ENCODE assay signal across 22 cellular contexts in genomic region chr12:21614510-21614909, GRCh38. TPM values are rescaled to one million over a fixed set of nuclear protein-coding genes. Genes with fewer than 3 reads are reported as not detected.
DNase-seq lines count a peak whose midpoint lies in the region; ATAC-seq, FAIRE-seq and TF ChIP-seq lines count a peak whose summit lies in the region.
"Had no signal": no experiment of that assay in that cellular context is flagged by ENCODE, and none has a peak within 500 bp of the region (broad histone marks: within the 10 kb centered on the region; RNA-seq: fewer than 3 reads in every experiment).

No MANE protein-coding gene starts in this region.

- no peak overlapping the region for H3K9ac ChIP-seq in HepG2 (ENCODE audit: insufficient read depth, low read depth, low read length)

- H3K9me3 Mint-ChIP-seq in CD4-positive, alpha-beta memory T cell, result peaks cover 0 to 12% (median 3%) of the 10 kb centered on the region in 8 donors
- H3K9me3 Mint-ChIP-seq in activated T-helper 2 cell treated with anti-CD3 and anti-CD28 coated beads, Interferon-gamma antibody, Interleukin-2, Interleukin-4, amounts not matched to agents 10 μg/mL and 5 μg/mL and 100 μg/mL, durations not matched to agents 14 hours and 24 hours and 36 hours, result peaks cover 4% of the 10 kb centered on the region
- H3K9me3 Mint-ChIP-seq: nephron had no signal

- H3K4me2 ChIP-seq in HepG2 (ENCODE audit: low read depth, low read length), result no peak overlapping the region
- H3K4me2 ChIP-seq: smooth muscle cell had no signal

- H3K4me1 Mint-ChIP-seq in CD4-positive, alpha-beta memory T cell, result peaks cover 43 to 68% (median 55%) of the 10 kb centered on the region in 4 donors
- H3K4me1 Mint-ChIP-seq in activated T-helper 2 cell treated with anti-CD3 and anti-CD28 coated beads, Interferon-gamma antibody, Interleukin-2, Interleukin-4, amounts not matched to agents 10 μg/mL and 5 μg/mL and 100 μg/mL, durations not matched to agents 14 hours and 24 hours and 36 hours (ENCODE audit: low read depth), result peaks cover 41% of the 10 kb centered on the region
- H3K4me1 Mint-ChIP-seq: nephron had no signal

- peak overlapping the region in 1 of 2 donors; percentile 18 for H3K4me3 ChIP-seq in CD4-positive, alpha-beta memory T cell (ENCODE audit: low read length in 2 of 2)
- no peak overlapping the region for H3K4me3 ChIP-seq in HepG2 (replicated peaks in 1 of 3; ENCODE audit: insufficient read depth in 1 of 3, low read depth in 2 of 3, low read length in 3 of 3)
- no peak overlapping the region for H3K4me3 ChIP-seq in Peyer's patch
- H3K4me3 ChIP-seq: prostate gland, smooth muscle cell, thyroid gland had no signal

- TF ChIP-seq CTCF in HepG2 (CRISPR knock-in tag; IDR thresholded peaks at IDR 0.05) (no peak), Peyer's patch (IDR thresholded peaks at IDR 0.05) (no peak), GM10248 (IDR thresholded peaks at IDR 0.05; ENCODE audit: control extremely low read depth, extremely low read depth, low read depth, missing control alignments) (no peak)

- no peak for FAIRE-seq in HepG2 (lab: Jason Lieb, UNC)
- FAIRE-seq: colon, GM12892 had no signal

- no peaks in the 10 kb centered on the region for H3K9me3 ChIP-seq in CD4-positive, alpha-beta memory T cell (ENCODE audit: control insufficient read depth in 1 of 2, low read length in 2 of 2)
- H3K9me3 ChIP-seq in HepG2 (ENCODE audit: low read length) (no peaks in the 10 kb centered on the region), Peyer's patch (no peaks in the 10 kb centered on the region)
- H3K9me3 ChIP-seq: prostate gland, thyroid gland had no signal

- no peak overlapping the region for H2AFZ ChIP-seq in HepG2 (ENCODE audit: low read length)

- no peaks in the 10 kb centered on the region for H3K36me3 ChIP-seq in CD4-positive, alpha-beta memory T cell (ENCODE audit: insufficient read depth, low read length)
- no peaks in the 10 kb centered on the region for H3K36me3 ChIP-seq in HepG2 (replicated peaks in 1 of 2; ENCODE audit: control insufficient read depth in 1 of 2, insufficient read depth in 2 of 2, low read length in 2 of 2)
- no peaks in the 10 kb centered on the region for H3K36me3 ChIP-seq in Peyer's patch
- H3K36me3 ChIP-seq: prostate gland, thyroid gland had no signal

- peak overlapping the region; percentile 79 to 96 (median 89) for H3K27ac Mint-ChIP-seq in CD4-positive, alpha-beta memory T cell
- H3K27ac Mint-ChIP-seq in activated T-helper 2 cell treated with anti-CD3 and anti-CD28 coated beads, Interferon-gamma antibody, Interleukin-2, Interleukin-4, amounts not matched to agents 10 μg/mL and 5 μg/mL and 100 μg/mL, durations not matched to agents 14 hours and 24 hours and 36 hours, result peak overlapping the region; percentile 63
- H3K27ac Mint-ChIP-seq: nephron had no signal

- no peaks in the 10 kb centered on the region for H3K27me3 ChIP-seq in CD4-positive, alpha-beta memory T cell (ENCODE audit: insufficient read depth, low read length)
- no peaks in the 10 kb centered on the region for H3K27me3 ChIP-seq in HepG2 (ENCODE audit: control insufficient read depth in 1 of 2, insufficient read depth in 2 of 2, low read length in 2 of 2)
- no peaks in the 10 kb centered on the region for H3K27me3 ChIP-seq in Peyer's patch
- H3K27me3 ChIP-seq: thyroid gland had no signal

- TF ChIP-seq POLR2A in HepG2 (IDR thresholded peaks at IDR 0.05; ENCODE audit: insufficient read depth in 1 of 2, low read depth in 2 of 2, low read length in 2 of 2) (no peak), Peyer's patch (IDR thresholded peaks at IDR 0.05) (no peak)

- H3K27me3 Mint-ChIP-seq in CD4-positive, alpha-beta memory T cell, result no peaks in the 10 kb centered on the region
- no peaks in the 10 kb centered on the region for H3K27me3 Mint-ChIP-seq in activated T-helper 2 cell treated with anti-CD3 and anti-CD28 coated beads, Interferon-gamma antibody, Interleukin-2, Interleukin-4, amounts not matched to agents 10 μg/mL and 5 μg/mL and 100 μg/mL, durations not matched to agents 14 hours and 24 hours and 36 hours (ENCODE audit: low read depth)

- H3K79me2 ChIP-seq in HepG2 (ENCODE audit: insufficient read depth, low read length), result no peaks in the 10 kb centered on the region

- peaks cover 58% of the 10 kb centered on the region for H3K4me1 ChIP-seq in CD4-positive, alpha-beta memory T cell (ENCODE audit: insufficient read depth, low read length)
- H3K4me1 ChIP-seq in HepG2 (ENCODE audit: insufficient read depth, low read length) (no peaks in the 10 kb centered on the region), Peyer's patch (no peaks in the 10 kb centered on the region)
- H3K4me1 ChIP-seq: prostate gland, thyroid gland had no signal

- peaks cover 12 to 18% of the 10 kb centered on the region in 2 donors for H3K36me3 Mint-ChIP-seq in CD4-positive, alpha-beta memory T cell
- H3K36me3 Mint-ChIP-seq in activated T-helper 2 cell treated with anti-CD3 and anti-CD28 coated beads, Interferon-gamma antibody, Interleukin-2, Interleukin-4, amounts not matched to agents 10 μg/mL and 5 μg/mL and 100 μg/mL, durations not matched to agents 14 hours and 24 hours and 36 hours (ENCODE audit: low read depth), result no peaks in the 10 kb centered on the region

- peak overlapping the region; percentile 29 to 79 (median 72) for H3K4me3 Mint-ChIP-seq in CD4-positive, alpha-beta memory T cell
- H3K4me3 Mint-ChIP-seq in activated T-helper 2 cell treated with anti-CD3 and anti-CD28 coated beads, Interferon-gamma antibody, Interleukin-2, Interleukin-4, amounts not matched to agents 10 μg/mL and 5 μg/mL and 100 μg/mL, durations not matched to agents 14 hours and 24 hours and 36 hours (ENCODE audit: low read depth), result peak overlapping the region; percentile 42
- H3K4me3 Mint-ChIP-seq: nephron had no signal

- DNase-seq in AML-193 (lab: John Stamatoyannopoulos, UW), result peak; percentile 27 to 34
- DNase-seq in CD4-positive, alpha-beta memory T cell, result peak in 4 of 5 donors; percentile 28 to 49 (median 40)
- peak; percentile 38 for DNase-seq in OCI-M1 (lab: John Stamatoyannopoulos, UW)
- no peak for DNase-seq in activated T-helper 2 cell treated with anti-CD3 and anti-CD28 coated beads, Interferon-gamma antibody, Interleukin-2, Interleukin-4, amounts not matched to agents 10 μg/mL and 5 μg/mL and 100 μg/mL, durations not matched to agents 14 hours and 24 hours and 36 hours (ENCODE audit: low spot score)
- DNase-seq in HepG2 (ENCODE audit: low spot score), result no peak
- DNase-seq in Peyer's patch, result no peak
- no peak for DNase-seq in GM10248 (ENCODE audit: extremely low spot score)
- DNase-seq: DMS 273 treated with DMSO at 0.1 percent for 48 hours; GF-D8; hippocampal formation; NCI-H1092 treated with DMSO at 0.1 percent for 48 hours; stimulated activated CD4-positive, alpha-beta T cell treated with anti-CD3 and anti-CD28 coated beads, Interleukin-4, amount 100 ng/mL, for 4 hours; stimulated activated CD8-positive, alpha-beta memory T cell treated with anti-CD3 and anti-CD28 coated beads, Interleukin-4, amount 100 ng/mL, for 48 hours; thyroid gland had no signal

- POLR2A ChIA-PET in CD4-positive, alpha-beta memory T cell (lab: Charles Lee; ENCODE audit: partially characterized antibody), result interaction anchor here (1.2 to 2.1 kb wide), 5 partner anchors 19 to 65 kb away, joined by 3 to 21 read pairs (median 8); partner anchors contain the start of gene LDHB
- POLR2A ChIA-PET in HepG2 (lab: Yijun Ruan, JAX), result no interaction called here
- POLR2A ChIA-PET in GM10248 (lab: Yijun Ruan, JAX), result no interaction called here

- in situ Hi-C loops in HepG2 (cut with HindIII; ENCODE audit: extremely low pct_ligation_motif_present, low pct_unique_long_range_greater_than_20kb), result no loop called here

- BruUV-seq in HepG2 (replicated peaks; lab: Mats Ljungman, UMichigan), result no TSS peak

- TF ChIP-seq EP300 in HepG2 (IDR thresholded peaks at IDR 0.05; ENCODE audit: low read depth in 2 of 2, low read length in 2 of 2), result no peak
- no peak for TF ChIP-seq EP300 in HepG2 (CRISPR knock-in tag; IDR thresholded peaks at IDR 0.05; ENCODE audit: borderline replicate concordance)

- TF ChIP-seq RAD21 in HepG2 (CRISPR knock-in tag; IDR thresholded peaks at IDR 0.05), result no peak

- intact Hi-C loops in CD4-positive, alpha-beta memory T cell (cut with micrococcal nuclease), result loop anchor here (1.0 to 5.0 kb wide), 3 partner anchors 16 to 112 kb away; partner anchors contain the start of genes GOLT1B, LDHB and RECQL
- intact Hi-C loops in activated T-helper 2 cell treated with anti-CD3 and anti-CD28 coated beads, Interferon-gamma antibody, Interleukin-2, Interleukin-4, amounts not matched to agents 10 μg/mL and 5 μg/mL and 100 μg/mL, durations not matched to agents 14 hours and 24 hours and 36 hours (cut with micrococcal nuclease), result loop anchor here (2.0 kb wide), 2 partner anchors 16 to 66 kb away; no protein-coding TSS in a partner anchor
- intact Hi-C loops in HepG2 (cut with micrococcal nuclease; ENCODE audit: unreplicated experiment), result no loop called here

- peak overlapping the region; percentile 27 for H3K27ac ChIP-seq in CD4-positive, alpha-beta memory T cell (ENCODE audit: low read depth, low read length)
- H3K27ac ChIP-seq in HepG2 (ENCODE audit: extremely low read length, insufficient read depth, low read length) (no peak overlapping the region), Peyer's patch (peak overlapping the region in 1 of 4 donors; percentile 7)
- H3K27ac ChIP-seq: prostate gland, thyroid gland had no signal

- CTCF ChIA-PET in CD4-positive, alpha-beta memory T cell (lab: Charles Lee; ENCODE audit: partially characterized antibody), result interaction anchor here (7.2 kb wide), 1 partner anchor 65 kb away, joined by 200 read pairs; no protein-coding TSS in a partner anchor
- CTCF ChIA-PET in HepG2 (lab: Yijun Ruan, JAX; ENCODE audit: low intra/inter-chr PET ratio, low total read pairs) (no interaction called here), GM10248 (lab: Yijun Ruan, JAX) (no interaction called here)

- ATAC-seq in GM21737 (IDR thresholded peaks at IDR 0.05; ENCODE audit: unreplicated experiment) (no peak), HepG2 (no peak)

- WGBS in HepG2 (ENCODE audit: low lambda C conversion rate), result 52% methylated on average over 1 of the region's 1 CpG

- H4K20me1 ChIP-seq in HepG2 (ENCODE audit: insufficient read depth, low read length), result no peaks in the 10 kb centered on the region

RNA-seq across cellular contexts. Expression of gene GYS2, which starts 9.9 kb away (rescaled TPM):
- under 1 TPM; 0.11 to 0.32 TPM for total RNA-seq in CD4-positive, alpha-beta memory T cell
- not detected for polyA plus RNA-seq in CD4-positive, alpha-beta memory T cell
- 0.07 and 0.14 TPM in 2 replicates for total RNA-seq in activated T-helper 2 cell treated with anti-CD3 and anti-CD28 coated beads, Interferon-gamma antibody, Interleukin-2, Interleukin-4, amounts not matched to agents 10 μg/mL and 5 μg/mL and 100 μg/mL, durations not matched to agents 14 hours and 24 hours and 36 hours
- total RNA-seq in HepG2 (2016; rRNA removed; fragmentation: Illumina TruSeq; extraction: Trizol) (not detected in 2 replicates), Peyer's patch (not detected)
- total RNA-seq in HepG2 (2016; cell fraction: cytosol; rRNA removed; fragmentation: Illumina TruSeq; extraction: Trizol; ENCODE audit: low read depth), result not detected in 2 replicates
- total RNA-seq in HepG2 (2016; cell fraction: insoluble cytoplasmic fraction; rRNA removed; fragmentation: Illumina TruSeq; extraction: Trizol), result not detected in 2 replicates
- total RNA-seq in HepG2 (2016; cell fraction: membrane; rRNA removed; fragmentation: Illumina TruSeq; extraction: Trizol), result not detected in 2 replicates
- not detected in 2 replicates for total RNA-seq in HepG2 (2016; cell fraction: nucleus; rRNA removed; fragmentation: Illumina TruSeq; extraction: Trizol)
- polyA plus RNA-seq in HepG2 (2011; rRNA removed), result not detected in 2 replicates
- polyA plus RNA-seq in HepG2 (2011; cell fraction: cytosol; rRNA removed), result not detected in 2 replicates
- polyA plus RNA-seq in HepG2 (2011; cell fraction: nucleus; rRNA removed), result not detected in 2 replicates
- polyA plus RNA-seq in HepG2 (2012), result not detected in 2 replicates
- not detected in 2 replicates for polyA plus RNA-seq in HepG2 (2016; cell fraction: cytosol; fragmentation: Illumina TruSeq; extraction: Trizol; ENCODE audit: low read depth)
- not detected in 2 replicates for polyA plus RNA-seq in HepG2 (2016; cell fraction: insoluble cytoplasmic fraction; fragmentation: Illumina TruSeq; extraction: Trizol; ENCODE audit: low read depth)
- not detected in 2 replicates for polyA plus RNA-seq in HepG2 (2016; cell fraction: membrane; fragmentation: Illumina TruSeq; extraction: Trizol; ENCODE audit: low read depth)
- polyA plus RNA-seq in HepG2 (2016; cell fraction: nucleus; fragmentation: Illumina TruSeq; extraction: Trizol; ENCODE audit: insufficient read depth, low read depth), result not detected in 2 replicates
- 0.05 TPM in 1 of 2 replicates, not detected in the other for polyA minus RNA-seq in HepG2 (2011; rRNA and poly(A)+ RNA removed; ENCODE audit: low replicate concordance)
- not detected in 2 replicates for polyA minus RNA-seq in HepG2 (2011; cell fraction: cytosol; rRNA and poly(A)+ RNA removed)
- polyA minus RNA-seq in HepG2 (2011; cell fraction: nucleus; rRNA and poly(A)+ RNA removed), result not detected in 2 replicates
- total RNA-seq: fibroblast of villous mesenchyme, prostate gland, smooth muscle cell, thyroid gland had no signal
- polyA plus RNA-seq: keratinocyte, smooth muscle cell had no signal

RNA-seq across cellular contexts. Expression of gene LDHB, which starts 43.1 kb away (rescaled TPM):
- 1,000 to 10,000 TPM; 1,100 to 1,180 TPM for total RNA-seq in CD4-positive, alpha-beta memory T cell
- 1,000 to 10,000 TPM; 2,006 to 2,555 TPM for polyA plus RNA-seq in CD4-positive, alpha-beta memory T cell
- total RNA-seq in activated T-helper 2 cell treated with anti-CD3 and anti-CD28 coated beads, Interferon-gamma antibody, Interleukin-2, Interleukin-4, amounts not matched to agents 10 μg/mL and 5 μg/mL and 100 μg/mL, durations not matched to agents 14 hours and 24 hours and 36 hours, result 1,305 and 1,321 TPM in 2 replicates
- total RNA-seq in HepG2 (2016; rRNA removed; fragmentation: Illumina TruSeq; extraction: Trizol) (not detected in 2 replicates), Peyer's patch (100 to 1,000 TPM in 1 of 4 donors, 10 to 100 TPM in 3; 15.6 to 178 (median 25.1) TPM)
- not detected in 2 replicates for total RNA-seq in HepG2 (2016; cell fraction: cytosol; rRNA removed; fragmentation: Illumina TruSeq; extraction: Trizol; ENCODE audit: low read depth)
- not detected in 2 replicates for total RNA-seq in HepG2 (2016; cell fraction: insoluble cytoplasmic fraction; rRNA removed; fragmentation: Illumina TruSeq; extraction: Trizol)
- total RNA-seq in HepG2 (2016; cell fraction: membrane; rRNA removed; fragmentation: Illumina TruSeq; extraction: Trizol), result not detected in 2 replicates
- total RNA-seq in HepG2 (2016; cell fraction: nucleus; rRNA removed; fragmentation: Illumina TruSeq; extraction: Trizol), result not detected in 2 replicates
- 0.08 TPM in 1 of 2 replicates, not detected in the other for polyA plus RNA-seq in HepG2 (2011; rRNA removed)
- 10.4 and 25.8 TPM in 2 replicates for polyA plus RNA-seq in HepG2 (2011; cell fraction: cytosol; rRNA removed)
- polyA plus RNA-seq in HepG2 (2011; cell fraction: nucleus; rRNA removed), result 0.37 and 0.52 TPM in 2 replicates
- polyA plus RNA-seq in HepG2 (2012), result not detected in 2 replicates
- not detected in 2 replicates for polyA plus RNA-seq in HepG2 (2016; cell fraction: cytosol; fragmentation: Illumina TruSeq; extraction: Trizol; ENCODE audit: low read depth)
- polyA plus RNA-seq in HepG2 (2016; cell fraction: insoluble cytoplasmic fraction; fragmentation: Illumina TruSeq; extraction: Trizol; ENCODE audit: low read depth), result not detected in 2 replicates
- not detected in 2 replicates for polyA plus RNA-seq in HepG2 (2016; cell fraction: membrane; fragmentation: Illumina TruSeq; extraction: Trizol; ENCODE audit: low read depth)
- not detected in 2 replicates for polyA plus RNA-seq in HepG2 (2016; cell fraction: nucleus; fragmentation: Illumina TruSeq; extraction: Trizol; ENCODE audit: insufficient read depth, low read depth)
- polyA minus RNA-seq in HepG2 (2011; rRNA and poly(A)+ RNA removed; ENCODE audit: low replicate concordance), result 0.98 and 326 TPM in 2 replicates
- polyA minus RNA-seq in HepG2 (2011; cell fraction: cytosol; rRNA and poly(A)+ RNA removed), result 1.9 and 2.5 TPM in 2 replicates
- polyA minus RNA-seq in HepG2 (2011; cell fraction: nucleus; rRNA and poly(A)+ RNA removed), result 0.75 and 2.4 TPM in 2 replicates

Comparison
In these comparisons a context has a peak if more than half of its experiments do, and no peak if none do; other contexts are left out.
1. DNase-seq: peak in AML-193 (2 of 2), CD4-positive, alpha-beta memory T cell (4 of 5) and OCI-M1 (single experiment); none in activated T-helper 2 cell treated with anti-CD3 and anti-CD28 coated beads, Interferon-gamma antibody, Interleukin-2, Interleukin-4, amounts not matched to agents 10 μg/mL and 5 μg/mL and 100 μg/mL, durations not matched to agents 14 hours and 24 hours and 36 hours (single experiment), HepG2 (single experiment), Peyer's patch (0 of 3) and GM10248 (single experiment).
2. RNA of gene LDHB, which starts 43.1 kb away (total RNA-seq): 1,305 to 1,321 TPM in activated T-helper 2 cell treated with anti-CD3 and anti-CD28 coated beads, Interferon-gamma antibody, Interleukin-2, Interleukin-4, amounts not matched to agents 10 μg/mL and 5 μg/mL and 100 μg/mL, durations not matched to agents 14 hours and 24 hours and 36 hours, 1,100 to 1,180 TPM in CD4-positive, alpha-beta memory T cell and 15.6 to 178 TPM in Peyer's patch; not detected in HepG2; every median in the first group is over 10 times any median in the second.